Comparison of ENCODE assay signal across 26 cellular contexts in the genomic region with DNA sequence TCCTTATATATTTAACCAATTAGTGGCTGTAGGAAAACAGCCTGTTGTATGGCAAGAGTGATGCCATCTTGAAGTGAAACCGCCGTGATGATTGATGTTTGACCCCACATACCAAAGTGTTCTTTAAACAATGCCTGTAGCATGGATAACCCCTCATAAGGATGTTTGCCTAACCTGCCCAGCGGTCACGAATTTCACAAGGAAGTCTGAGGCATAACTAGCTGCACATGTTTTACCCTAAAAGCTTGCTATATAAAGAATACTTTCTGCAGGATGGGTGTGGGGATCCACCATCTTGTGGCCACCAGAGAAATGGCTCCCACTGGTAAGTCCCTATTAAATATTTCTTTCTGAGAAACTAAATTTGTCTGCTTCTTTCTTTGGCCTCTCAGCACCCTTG.
"Had no signal": no experiment of that assay in that cellular context is flagged by ENCODE, and none has a peak within 500 bp of the region (broad histone marks: within the 10 kb centered on the region; RNA-seq: fewer than 3 reads in every experiment).

No MANE protein-coding gene starts in this region.

- H3K4me1 Mint-ChIP-seq: naive thymus-derived CD4-positive, alpha-beta T cell had no signal

- H3K4me3 Mint-ChIP-seq: dendritic cell treated with granulocyte-macrophage colony-stimulating factor and Interleukin-4, amounts not matched to agents 40 ng/mL and 50 ng/mL, for 4 days; naive thymus-derived CD4-positive, alpha-beta T cell had no signal

- H3K36me3 ChIP-seq: colonic mucosa, esophagus squamous epithelium, gastrocnemius medialis, heart right ventricle, left lung, lower lobe of right lung had no signal

- FAIRE-seq: islet of Langerhans, keratinocyte had no signal

- DNase-seq: colonic mucosa; cortex of kidney; dorsolateral prefrontal cortex; effector CD4-positive, alpha-beta T cell; effector memory CD4-positive, alpha-beta T cell; erythroblast; esophagus squamous epithelium; foreskin fibroblast; foreskin melanocyte; gastrocnemius medialis; glutamatergic neuron; head of caudate nucleus; heart right ventricle; hippocampal formation; left cardiac atrium; left lung; left ventricle myocardium superior; lower lobe of right lung; mesendoderm; midbrain; naive thymus-derived CD4-positive, alpha-beta T cell had no signal

- H3K27ac ChIP-seq: colonic mucosa, dorsolateral prefrontal cortex, epithelial cell of prostate, esophagus squamous epithelium, gastrocnemius medialis, heart right ventricle, left lung, lower lobe of right lung had no signal

- H3K27me3 ChIP-seq: colonic mucosa, esophagus squamous epithelium, gastrocnemius medialis, heart right ventricle, left lung had no signal

- ATAC-seq: esophagus mucosa; gastrocnemius medialis; heart right ventricle; left cardiac atrium; left ventricle myocardium superior; lower lobe of right lung; naive thymus-derived CD4-positive, alpha-beta T cell had no signal

- H3K4me1 ChIP-seq: colonic mucosa, esophagus squamous epithelium, left lung, lower lobe of right lung had no signal

- H3K4me3 ChIP-seq: colonic mucosa, dorsolateral prefrontal cortex, esophagus squamous epithelium, gastrocnemius medialis, heart right ventricle, left lung, lower lobe of right lung had no signal

- H3K27me3 Mint-ChIP-seq: dendritic cell treated with granulocyte-macrophage colony-stimulating factor and Interleukin-4, amounts not matched to agents 40 ng/mL and 50 ng/mL, for 4 days had no signal

- H3K27ac Mint-ChIP-seq: dendritic cell treated with granulocyte-macrophage colony-stimulating factor and Interleukin-4, amounts not matched to agents 40 ng/mL and 50 ng/mL, for 4 days; naive thymus-derived CD4-positive, alpha-beta T cell had no signal

- H3K9me3 ChIP-seq: colonic mucosa, esophagus squamous epithelium, gastrocnemius medialis, left lung, lower lobe of right lung had no signal
